5 cellular contexts compared by ENCODE assay signal in the genomic region with DNA sequence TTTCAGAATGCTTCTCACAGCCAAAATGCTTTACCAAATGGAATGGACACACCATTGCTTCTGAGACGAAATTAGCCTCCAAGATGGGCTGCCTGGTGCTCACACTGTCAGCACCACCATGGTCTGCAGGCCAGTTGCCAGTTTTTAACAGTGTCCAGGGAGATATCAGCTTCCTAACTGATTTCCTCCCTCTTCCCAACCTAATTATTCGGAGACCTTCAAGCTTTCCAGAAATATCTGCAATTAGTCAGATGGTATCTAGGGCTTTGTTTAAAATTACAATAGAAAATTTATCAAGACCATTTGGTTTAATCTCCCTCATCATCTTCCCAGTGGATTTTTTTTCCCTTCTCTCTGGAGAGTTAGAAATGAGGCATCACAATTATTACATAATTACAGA.
"Had no signal": no experiment of that assay in that cellular context is flagged by ENCODE, and none has a peak within 500 bp of the region (broad histone marks: within the 10 kb centered on the region; RNA-seq: fewer than 3 reads in every experiment).

No MANE protein-coding gene starts in this region.

- H3K4me3 ChIP-seq: GM23248 had no signal

- ATAC-seq: HepG2 had no signal

- DNase-seq: GM23248, GOT3, H7, HCEC 1CT had no signal
